23 cellular contexts compared by ENCODE assay signal in the genomic region with DNA sequence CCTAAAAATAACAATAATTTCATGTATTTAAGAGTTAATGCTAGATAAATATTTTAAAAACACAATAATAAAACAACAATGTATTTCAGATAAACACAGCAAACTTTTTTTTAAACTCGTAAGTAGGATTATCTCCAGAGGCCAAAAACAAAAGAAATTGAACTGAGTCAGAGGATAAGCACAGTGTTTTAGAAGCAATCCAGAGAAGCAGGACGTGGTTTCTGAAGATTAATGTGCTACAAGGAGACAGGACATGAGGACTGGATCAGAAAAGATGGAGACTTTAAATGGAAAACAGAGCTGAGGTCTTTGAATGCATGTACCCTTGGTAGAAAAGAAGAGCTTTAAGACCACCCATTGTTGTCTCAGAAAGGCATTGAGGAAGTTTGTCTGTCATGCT.
"Had no signal": no experiment of that assay in that cellular context is flagged by ENCODE, and none has a peak within 500 bp of the region (broad histone marks: within the 10 kb centered on the region; RNA-seq: fewer than 3 reads in every experiment).

No MANE protein-coding gene starts in this region.

- H3K4me1 ChIP-seq: adrenal gland, body of pancreas, gastroesophageal sphincter, prostate gland had no signal

- ATAC-seq: activated T-helper 17 cell treated with anti-CD3 and anti-CD28 coated beads, Interleukin-2, amount 50 U/mL, for 72 hours; body of pancreas; gastroesophageal sphincter; sciatic nerve; T-helper 17 cell had no signal

- H3K36me3 Mint-ChIP-seq: mesothelial cell of epicardium, naive B cell, type B pancreatic cell had no signal

- H3K27me3 Mint-ChIP-seq: activated T-helper 17 cell treated with anti-CD3 and anti-CD28 coated beads, Interleukin-2, amount 50 U/mL, for 72 hours; T-helper 17 cell; type B pancreatic cell had no signal

- H3K27me3 ChIP-seq: adrenal gland, body of pancreas, gastroesophageal sphincter, neutrophil had no signal

- H3K36me3 ChIP-seq: adrenal gland, gastroesophageal sphincter, neutrophil, prostate gland had no signal

- H3K9me3 ChIP-seq: adrenal gland, body of pancreas, neutrophil, prostate gland had no signal

- DNase-seq: activated CD4-positive, alpha-beta T cell treated with anti-CD3 and anti-CD28 coated beads, Interleukin-2, amount 50 U/mL, for 1 hour; activated CD4-positive, CD25-positive, alpha-beta regulatory T cell; activated naive CD4-positive, alpha-beta T cell treated with anti-CD3 and anti-CD28 coated beads for 36 hours; activated T-cell treated with anti-CD3 and anti-CD28 coated beads for 4 hours; adrenal gland; body of pancreas; central memory CD4-positive, alpha-beta T cell; effector CD4-positive, alpha-beta T cell; hippocampal formation; kidney glomerular epithelial cell; naive B cell; stimulated activated CD4-positive, alpha-beta T cell treated with anti-CD3 and anti-CD28 coated beads, Interleukin-2, amount 100 ng/mL, for 48 hours; stimulated activated naive CD4-positive, alpha-beta T cell treated with Interleukin-2 at 50 U/mL for 16 hours; T-helper 17 cell had no signal

- H3K9me3 Mint-ChIP-seq: activated naive CD4-positive, alpha-beta T cell treated with anti-CD3 and anti-CD28 coated beads for 36 hours; activated T-helper 17 cell treated with anti-CD3 and anti-CD28 coated beads, Interleukin-2, amount 50 U/mL, for 72 hours; mesothelial cell of epicardium; type B pancreatic cell had no signal

- H3K27ac Mint-ChIP-seq: activated naive CD4-positive, alpha-beta T cell treated with anti-CD3 and anti-CD28 coated beads for 36 hours; activated T-helper 17 cell treated with anti-CD3 and anti-CD28 coated beads, Interleukin-2, amount 50 U/mL, for 72 hours; mesothelial cell of epicardium; naive B cell; T-helper 17 cell; type B pancreatic cell had no signal

- H3K4me1 Mint-ChIP-seq: activated T-helper 17 cell treated with anti-CD3 and anti-CD28 coated beads, Interleukin-2, amount 50 U/mL, for 72 hours; mesothelial cell of epicardium; naive B cell; T-helper 17 cell had no signal

- H3K4me3 Mint-ChIP-seq: activated naive CD4-positive, alpha-beta T cell treated with anti-CD3 and anti-CD28 coated beads for 36 hours; activated T-helper 17 cell treated with anti-CD3 and anti-CD28 coated beads, Interleukin-2, amount 50 U/mL, for 72 hours; mesothelial cell of epicardium; naive B cell; T-helper 17 cell; type B pancreatic cell had no signal

- H3K27ac ChIP-seq: adrenal gland, body of pancreas, coronary artery, gastroesophageal sphincter, neutrophil, prostate gland had no signal

- FAIRE-seq: TTC549 had no signal

- H3K4me3 ChIP-seq: adrenal gland, body of pancreas, coronary artery, gastroesophageal sphincter, prostate gland had no signal
